Comparison of ENCODE assay signal across 22 cellular contexts in genomic region chr21:44413566-44414290, GRCh38. TPM values are rescaled to one million over a fixed set of nuclear protein-coding genes. Genes with fewer than 3 reads are reported as not detected.
"Had no signal": no experiment of that assay in that cellular context is flagged by ENCODE, and none has a peak within 500 bp of the region (broad histone marks: within the 10 kb centered on the region; RNA-seq: fewer than 3 reads in every experiment).

No MANE protein-coding gene starts in this region.

- H3K9me3 Mint-ChIP-seq: activated naive CD8-positive, alpha-beta T cell treated with anti-CD3 and anti-CD28 coated beads for 36 hours; central memory CD8-positive, alpha-beta T cell had no signal

- H3K4me3 Mint-ChIP-seq: activated naive CD8-positive, alpha-beta T cell treated with anti-CD3 and anti-CD28 coated beads for 36 hours; activated T-cell treated with anti-CD3 and anti-CD28 coated beads, Interleukin-2, amount 50 U/mL, for 4 hours; brain; central memory CD8-positive, alpha-beta T cell; mesothelial cell of epicardium; neural crest cell; stimulated activated naive B cell treated with anti-CD40 and anti-IgM and Interleukin-4, amounts not matched to agents 10 μg/mL and 1 μg/mL and 100 μg/mL, for 72 hours; T-helper 1 cell treated with Interleukin-12 subunit alpha and Interleukin-12 subunit beta and Interleukin-4 antibody, amounts not matched to agents 30 μg/mL and 1 μg/mL, for 36 hours had no signal

- H3K36me3 ChIP-seq: lower lobe of right lung, transverse colon, WERI-Rb-1 had no signal

- H3K9me3 ChIP-seq: lower lobe of right lung, transverse colon had no signal

- DNase-seq: activated CD4-positive, alpha-beta T cell treated with anti-CD3 and anti-CD28 coated beads for 48 hours; activated gamma-delta T cell; activated naive CD8-positive, alpha-beta T cell treated with anti-CD3 and anti-CD28 coated beads for 36 hours; activated T-cell treated with anti-CD3 and anti-CD28 coated beads, Interleukin-2, amount 50 U/mL, for 4 hours; amygdala; cortex of kidney; effector CD8-positive, alpha-beta T cell; foreskin fibroblast; hippocampal formation; kidney glomerular epithelial cell; lower lobe of right lung; stimulated activated CD4-positive, alpha-beta T cell treated with anti-CD3 and anti-CD28 coated beads, Interleukin-15, amount 100 ng/mL, for 24 hours; stimulated activated CD4-positive, alpha-beta T cell treated with anti-CD3 and anti-CD28 coated beads, Interleukin-4, amount 100 ng/mL, for 1 hour; stimulated activated naive B cell treated with anti-CD40 and anti-IgM and Interleukin-4, amounts not matched to agents 10 μg/mL and 1 μg/mL and 100 μg/mL, for 72 hours; transverse colon had no signal

- H3K27ac Mint-ChIP-seq: activated naive CD8-positive, alpha-beta T cell treated with anti-CD3 and anti-CD28 coated beads for 36 hours; mesothelial cell of epicardium; stimulated activated naive B cell treated with anti-CD40 and anti-IgM and Interleukin-4, amounts not matched to agents 10 μg/mL and 1 μg/mL and 100 μg/mL, for 72 hours; T-helper 1 cell treated with Interleukin-12 subunit alpha and Interleukin-12 subunit beta and Interleukin-4 antibody, amounts not matched to agents 30 μg/mL and 1 μg/mL, for 36 hours had no signal

- ATAC-seq: activated T-cell treated with anti-CD3 and anti-CD28 coated beads, Interleukin-2, amount 50 U/mL, for 4 hours; lower lobe of right lung; stimulated activated naive B cell treated with anti-CD40 and anti-IgM and Interleukin-4, amounts not matched to agents 10 μg/mL and 1 μg/mL and 100 μg/mL, for 72 hours had no signal

- H3K4me1 Mint-ChIP-seq: activated naive CD8-positive, alpha-beta T cell treated with anti-CD3 and anti-CD28 coated beads for 36 hours; brain; central memory CD8-positive, alpha-beta T cell; neural crest cell; stimulated activated naive B cell treated with anti-CD40 and anti-IgM and Interleukin-4, amounts not matched to agents 10 μg/mL and 1 μg/mL and 100 μg/mL, for 72 hours had no signal

- H3K4me1 ChIP-seq: lower lobe of right lung, transverse colon had no signal

- H3K4me3 ChIP-seq: lower lobe of right lung, transverse colon had no signal

- H3K36me3 Mint-ChIP-seq: activated naive CD8-positive, alpha-beta T cell treated with anti-CD3 and anti-CD28 coated beads for 36 hours; brain had no signal

- H3K27ac ChIP-seq: lower lobe of right lung, transverse colon, WERI-Rb-1 had no signal

- H3K27me3 Mint-ChIP-seq: activated naive CD8-positive, alpha-beta T cell treated with anti-CD3 and anti-CD28 coated beads for 36 hours; central memory CD8-positive, alpha-beta T cell; stimulated activated naive B cell treated with anti-CD40 and anti-IgM and Interleukin-4, amounts not matched to agents 10 μg/mL and 1 μg/mL and 100 μg/mL, for 72 hours had no signal

RNA-seq across cellular contexts. Expression of gene LRRC3, which starts 41.6 kb away (rescaled TPM):
- total RNA-seq: myocyte had no signal
